In the genomic region with DNA sequence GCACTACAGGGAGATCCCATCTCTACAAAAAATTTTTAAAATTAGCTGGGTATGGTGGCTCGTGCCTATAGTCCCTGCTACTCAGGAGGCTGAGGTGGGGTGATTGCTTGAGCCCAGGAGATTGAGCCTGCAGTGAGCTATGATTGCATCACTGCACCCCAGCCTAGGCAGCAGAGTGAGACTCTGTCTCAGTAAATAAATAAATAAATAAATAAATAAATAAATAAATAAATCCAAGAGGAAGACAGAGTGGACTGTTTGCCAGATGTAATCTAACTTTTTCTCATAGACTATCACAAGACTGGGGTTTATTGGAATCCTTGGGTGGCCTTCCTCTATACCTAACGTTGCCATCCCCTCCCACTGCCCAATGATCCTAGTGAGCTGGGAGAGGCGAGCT, we compare ENCODE assay signal across 1 cellular context.
A peak's percentile ranks its signal among the peaks of the same experiment; 100 is the strongest.
TF ChIP-seq lines count a peak whose summit lies in the region.

No MANE protein-coding gene starts in this region.

TF ChIP-seq in HEK293, 187 proteins besides CTCF, POLR2A, EP300 and RAD21 (continued from another document and continues in another):
- TF ChIP-seq, protein P1, sequence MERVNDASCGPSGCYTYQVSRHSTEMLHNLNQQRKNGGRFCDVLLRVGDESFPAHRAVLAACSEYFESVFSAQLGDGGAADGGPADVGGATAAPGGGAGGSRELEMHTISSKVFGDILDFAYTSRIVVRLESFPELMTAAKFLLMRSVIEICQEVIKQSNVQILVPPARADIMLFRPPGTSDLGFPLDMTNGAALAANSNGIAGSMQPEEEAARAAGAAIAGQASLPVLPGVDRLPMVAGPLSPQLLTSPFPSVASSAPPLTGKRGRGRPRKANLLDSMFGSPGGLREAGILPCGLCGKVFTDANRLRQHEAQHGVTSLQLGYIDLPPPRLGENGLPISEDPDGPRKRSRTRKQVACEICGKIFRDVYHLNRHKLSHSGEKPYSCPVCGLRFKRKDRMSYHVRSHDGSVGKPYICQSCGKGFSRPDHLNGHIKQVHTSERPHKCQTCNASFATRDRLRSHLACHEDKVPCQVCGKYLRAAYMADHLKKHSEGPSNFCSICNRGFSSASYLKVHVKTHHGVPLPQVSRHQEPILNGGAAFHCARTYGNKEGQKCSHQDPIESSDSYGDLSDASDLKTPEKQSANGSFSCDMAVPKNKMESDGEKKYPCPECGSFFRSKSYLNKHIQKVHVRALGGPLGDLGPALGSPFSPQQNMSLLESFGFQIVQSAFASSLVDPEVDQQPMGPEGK (tag by site-specific recombination; IDR thresholded peaks at IDR 0.05): no peak
- no peak for TF ChIP-seq HOXA7 (CRISPR knock-in tag; IDR thresholded peaks at IDR 0.05; ENCODE audit: borderline replicate concordance)
- no peak for TF ChIP-seq ZNF777 (tag by site-specific recombination; IDR thresholded peaks at IDR 0.05; ENCODE audit: borderline replicate concordance)
- no peak for TF ChIP-seq ZNF350 (tag by site-specific recombination; IDR thresholded peaks at IDR 0.05)
- TF ChIP-seq SCRT2 (tag by site-specific recombination; IDR thresholded peaks at IDR 0.05): no peak
- TF ChIP-seq GLI2 (tag by site-specific recombination; IDR thresholded peaks at IDR 0.05; ENCODE audit: borderline replicate concordance, low read depth): no peak; the same call in 1 of the 2 replicates
- no peak for TF ChIP-seq KLF9 (tag by site-specific recombination; IDR thresholded peaks at IDR 0.05; ENCODE audit: low read depth)
- TF ChIP-seq ZNF223 (tag by site-specific recombination; IDR thresholded peaks at IDR 0.05): peak; percentile 82
- TF ChIP-seq, protein P2, sequence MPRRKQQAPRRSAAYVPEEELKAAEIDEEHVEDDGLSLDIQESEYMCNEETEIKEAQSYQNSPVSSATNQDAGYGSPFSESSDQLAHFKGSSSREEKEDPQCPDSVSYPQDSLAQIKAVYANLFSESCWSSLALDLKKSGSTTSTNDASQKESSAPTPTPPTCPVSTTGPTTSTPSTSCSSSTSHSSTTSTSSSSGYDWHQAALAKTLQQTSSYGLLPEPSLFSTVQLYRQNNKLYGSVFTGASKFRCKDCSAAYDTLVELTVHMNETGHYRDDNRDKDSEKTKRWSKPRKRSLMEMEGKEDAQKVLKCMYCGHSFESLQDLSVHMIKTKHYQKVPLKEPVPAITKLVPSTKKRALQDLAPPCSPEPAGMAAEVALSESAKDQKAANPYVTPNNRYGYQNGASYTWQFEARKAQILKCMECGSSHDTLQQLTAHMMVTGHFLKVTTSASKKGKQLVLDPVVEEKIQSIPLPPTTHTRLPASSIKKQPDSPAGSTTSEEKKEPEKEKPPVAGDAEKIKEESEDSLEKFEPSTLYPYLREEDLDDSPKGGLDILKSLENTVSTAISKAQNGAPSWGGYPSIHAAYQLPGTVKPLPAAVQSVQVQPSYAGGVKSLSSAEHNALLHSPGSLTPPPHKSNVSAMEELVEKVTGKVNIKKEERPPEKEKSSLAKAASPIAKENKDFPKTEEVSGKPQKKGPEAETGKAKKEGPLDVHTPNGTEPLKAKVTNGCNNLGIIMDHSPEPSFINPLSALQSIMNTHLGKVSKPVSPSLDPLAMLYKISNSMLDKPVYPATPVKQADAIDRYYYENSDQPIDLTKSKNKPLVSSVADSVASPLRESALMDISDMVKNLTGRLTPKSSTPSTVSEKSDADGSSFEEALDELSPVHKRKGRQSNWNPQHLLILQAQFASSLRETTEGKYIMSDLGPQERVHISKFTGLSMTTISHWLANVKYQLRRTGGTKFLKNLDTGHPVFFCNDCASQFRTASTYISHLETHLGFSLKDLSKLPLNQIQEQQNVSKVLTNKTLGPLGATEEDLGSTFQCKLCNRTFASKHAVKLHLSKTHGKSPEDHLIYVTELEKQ (tag by site-specific recombination; IDR thresholded peaks at IDR 0.05; ENCODE audit: borderline replicate concordance): no peak; the same call in 1 of the 2 replicates
- no peak for TF ChIP-seq TRIM28 (IDR thresholded peaks at IDR 0.05; ENCODE audit: borderline replicate concordance, low read length)
- TF ChIP-seq ZNF211 (tag by site-specific recombination; IDR thresholded peaks at IDR 0.05; ENCODE audit: low read depth): no peak
- TF ChIP-seq, protein P3, sequence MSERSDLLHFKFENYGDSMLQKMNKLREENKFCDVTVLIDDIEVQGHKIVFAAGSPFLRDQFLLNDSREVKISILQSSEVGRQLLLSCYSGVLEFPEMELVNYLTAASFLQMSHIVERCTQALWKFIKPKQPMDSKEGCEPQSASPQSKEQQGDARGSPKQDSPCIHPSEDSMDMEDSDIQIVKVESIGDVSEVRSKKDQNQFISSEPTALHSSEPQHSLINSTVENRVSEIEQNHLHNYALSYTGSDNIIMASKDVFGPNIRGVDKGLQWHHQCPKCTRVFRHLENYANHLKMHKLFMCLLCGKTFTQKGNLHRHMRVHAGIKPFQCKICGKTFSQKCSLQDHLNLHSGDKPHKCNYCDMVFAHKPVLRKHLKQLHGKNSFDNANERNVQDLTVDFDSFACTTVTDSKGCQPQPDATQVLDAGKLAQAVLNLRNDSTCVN (tag by site-specific recombination; optimal IDR thresholded peaks at IDR 0.05): no peak
- TF ChIP-seq ZBTB17 (tag by site-specific recombination; IDR thresholded peaks at IDR 0.05): no peak
- TF ChIP-seq ZFP37 (tag by site-specific recombination; IDR thresholded peaks at IDR 0.05): 0 out of 2 replicates have a peak, but pooled peaks have one; percentile 75
- TF ChIP-seq, protein P4, sequence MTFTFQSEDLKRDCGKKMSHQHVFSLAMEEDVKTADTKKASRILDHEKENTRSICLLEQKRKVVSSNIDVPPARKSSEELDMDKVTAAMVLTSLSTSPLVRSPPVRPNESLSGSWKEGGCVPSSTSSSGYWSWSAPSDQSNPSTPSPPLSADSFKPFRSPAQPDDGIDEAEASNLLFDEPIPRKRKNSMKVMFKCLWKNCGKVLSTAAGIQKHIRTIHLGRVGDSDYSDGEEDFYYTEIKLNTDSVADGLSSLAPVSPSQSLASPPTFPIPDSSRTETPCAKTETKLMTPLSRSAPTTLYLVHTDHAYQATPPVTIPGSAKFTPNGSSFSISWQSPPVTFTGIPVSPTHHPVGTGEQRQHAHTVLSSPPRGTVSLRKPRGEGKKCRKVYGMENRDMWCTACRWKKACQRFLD (tag by site-specific recombination; IDR thresholded peaks at IDR 0.05): 0 out of 2 replicates have a peak, but pooled peaks have one; percentile 53
- no peak for TF ChIP-seq ZNF274 (IDR thresholded peaks at IDR 0.05; ENCODE audit: low read length)
- no peak for TF ChIP-seq ZNF274 (tag by site-specific recombination; IDR thresholded peaks at IDR 0.05; ENCODE audit: borderline replicate concordance)
- TF ChIP-seq ZNF391 (tag by site-specific recombination; IDR thresholded peaks at IDR 0.05; ENCODE audit: borderline replicate concordance, low read depth): no peak
- TF ChIP-seq ZNF549 (tag by site-specific recombination; IDR thresholded peaks at IDR 0.05): no peak
- no peak for TF ChIP-seq BCL11B (tag by site-specific recombination; IDR thresholded peaks at IDR 0.05; ENCODE audit: low read depth)
- no peak for TF ChIP-seq ZEB2 (tag by site-specific recombination; IDR thresholded peaks at IDR 0.05)
- no peak for TF ChIP-seq ZNF561 (tag by site-specific recombination; IDR thresholded peaks at IDR 0.05; ENCODE audit: borderline replicate concordance)
- TF ChIP-seq ZNF132 (tag by site-specific recombination; IDR thresholded peaks at IDR 0.05; ENCODE audit: borderline replicate concordance): no peak
- TF ChIP-seq RBAK (tag by site-specific recombination; IDR thresholded peaks at IDR 0.05): peak; percentile 83; the same call in 1 of the 2 replicates
- no peak for TF ChIP-seq EGR2 (tag by site-specific recombination; IDR thresholded peaks at IDR 0.05; ENCODE audit: low read depth)
- TF ChIP-seq ZBTB21 (tag by site-specific recombination; IDR thresholded peaks at IDR 0.05): peak; percentile 72
- no peak for TF ChIP-seq HOXC10 (CRISPR knock-in tag; IDR thresholded peaks at IDR 0.05)
- no peak for TF ChIP-seq ZNF473 (tag by site-specific recombination; IDR thresholded peaks at IDR 0.05)
- TF ChIP-seq, protein P5, sequence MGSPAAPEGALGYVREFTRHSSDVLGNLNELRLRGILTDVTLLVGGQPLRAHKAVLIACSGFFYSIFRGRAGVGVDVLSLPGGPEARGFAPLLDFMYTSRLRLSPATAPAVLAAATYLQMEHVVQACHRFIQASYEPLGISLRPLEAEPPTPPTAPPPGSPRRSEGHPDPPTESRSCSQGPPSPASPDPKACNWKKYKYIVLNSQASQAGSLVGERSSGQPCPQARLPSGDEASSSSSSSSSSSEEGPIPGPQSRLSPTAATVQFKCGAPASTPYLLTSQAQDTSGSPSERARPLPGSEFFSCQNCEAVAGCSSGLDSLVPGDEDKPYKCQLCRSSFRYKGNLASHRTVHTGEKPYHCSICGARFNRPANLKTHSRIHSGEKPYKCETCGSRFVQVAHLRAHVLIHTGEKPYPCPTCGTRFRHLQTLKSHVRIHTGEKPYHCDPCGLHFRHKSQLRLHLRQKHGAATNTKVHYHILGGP (tag by site-specific recombination; IDR thresholded peaks at IDR 0.05): no peak
- 0 out of 2 replicates have a peak, but pooled peaks have one; percentile 27 for TF ChIP-seq ZNF341 (tag by site-specific recombination; IDR thresholded peaks at IDR 0.05; ENCODE audit: low read depth)
- TF ChIP-seq, protein P6, sequence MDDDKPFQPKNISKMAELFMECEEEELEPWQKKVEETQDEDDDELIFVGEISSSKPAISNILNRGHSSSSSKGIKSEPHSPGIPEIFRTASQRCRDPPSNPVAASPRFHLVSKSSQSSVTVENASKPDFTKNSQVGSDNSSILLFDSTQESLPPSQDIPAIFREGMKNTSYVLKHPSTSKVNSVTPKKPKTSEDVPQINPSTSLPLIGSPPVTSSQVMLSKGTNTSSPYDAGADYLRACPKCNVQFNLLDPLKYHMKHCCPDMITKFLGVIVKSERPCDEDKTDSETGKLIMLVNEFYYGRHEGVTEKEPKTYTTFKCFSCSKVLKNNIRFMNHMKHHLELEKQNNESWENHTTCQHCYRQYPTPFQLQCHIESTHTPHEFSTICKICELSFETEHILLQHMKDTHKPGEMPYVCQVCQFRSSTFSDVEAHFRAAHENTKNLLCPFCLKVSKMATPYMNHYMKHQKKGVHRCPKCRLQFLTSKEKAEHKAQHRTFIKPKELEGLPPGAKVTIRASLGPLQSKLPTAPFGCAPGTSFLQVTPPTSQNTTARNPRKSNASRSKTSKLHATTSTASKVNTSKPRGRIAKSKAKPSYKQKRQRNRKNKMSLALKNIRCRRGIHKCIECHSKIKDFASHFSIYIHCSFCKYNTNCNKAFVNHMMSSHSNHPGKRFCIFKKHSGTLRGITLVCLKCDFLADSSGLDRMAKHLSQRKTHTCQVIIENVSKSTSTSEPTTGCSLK (tag by site-specific recombination; IDR thresholded peaks at IDR 0.05): no peak
- peak; percentile 81; the same call in 1 of the 2 replicates for TF ChIP-seq ZNF19 (tag by site-specific recombination; IDR thresholded peaks at IDR 0.05; ENCODE audit: low read depth)
- TF ChIP-seq, protein P7, sequence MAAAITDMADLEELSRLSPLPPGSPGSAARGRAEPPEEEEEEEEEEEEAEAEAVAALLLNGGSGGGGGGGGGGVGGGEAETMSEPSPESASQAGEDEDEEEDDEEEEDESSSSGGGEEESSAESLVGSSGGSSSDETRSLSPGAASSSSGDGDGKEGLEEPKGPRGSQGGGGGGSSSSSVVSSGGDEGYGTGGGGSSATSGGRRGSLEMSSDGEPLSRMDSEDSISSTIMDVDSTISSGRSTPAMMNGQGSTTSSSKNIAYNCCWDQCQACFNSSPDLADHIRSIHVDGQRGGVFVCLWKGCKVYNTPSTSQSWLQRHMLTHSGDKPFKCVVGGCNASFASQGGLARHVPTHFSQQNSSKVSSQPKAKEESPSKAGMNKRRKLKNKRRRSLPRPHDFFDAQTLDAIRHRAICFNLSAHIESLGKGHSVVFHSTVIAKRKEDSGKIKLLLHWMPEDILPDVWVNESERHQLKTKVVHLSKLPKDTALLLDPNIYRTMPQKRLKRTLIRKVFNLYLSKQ (tag by site-specific recombination; IDR thresholded peaks at IDR 0.05; ENCODE audit: borderline replicate concordance): 0 out of 2 replicates have a peak, but pooled peaks have one; percentile 70
- no peak for TF ChIP-seq ZNF701 (tag by site-specific recombination; IDR thresholded peaks at IDR 0.05)
- TF ChIP-seq, protein P8, sequence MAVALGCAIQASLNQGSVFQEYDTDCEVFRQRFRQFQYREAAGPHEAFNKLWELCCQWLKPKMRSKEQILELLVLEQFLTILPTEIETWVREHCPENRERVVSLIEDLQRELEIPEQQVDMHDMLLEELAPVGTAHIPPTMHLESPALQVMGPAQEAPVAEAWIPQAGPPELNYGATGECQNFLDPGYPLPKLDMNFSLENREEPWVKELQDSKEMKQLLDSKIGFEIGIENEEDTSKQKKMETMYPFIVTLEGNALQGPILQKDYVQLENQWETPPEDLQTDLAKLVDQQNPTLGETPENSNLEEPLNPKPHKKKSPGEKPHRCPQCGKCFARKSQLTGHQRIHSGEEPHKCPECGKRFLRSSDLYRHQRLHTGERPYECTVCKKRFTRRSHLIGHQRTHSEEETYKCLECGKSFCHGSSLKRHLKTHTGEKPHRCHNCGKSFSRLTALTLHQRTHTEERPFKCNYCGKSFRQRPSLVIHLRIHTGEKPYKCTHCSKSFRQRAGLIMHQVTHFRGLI (tag by site-specific recombination; IDR thresholded peaks at IDR 0.05): no peak
- TF ChIP-seq ZNF843 (tag by site-specific recombination; IDR thresholded peaks at IDR 0.05): no peak
- peak; percentile 87 for TF ChIP-seq ZNF138 (tag by site-specific recombination; IDR thresholded peaks at IDR 0.05; ENCODE audit: borderline replicate concordance)
- peak; percentile 71 for TF ChIP-seq ZXDB (tag by site-specific recombination; IDR thresholded peaks at IDR 0.05)
- TF ChIP-seq ZNF677 (tag by site-specific recombination; IDR thresholded peaks at IDR 0.05): no peak
- TF ChIP-seq PRDM1 (tag by site-specific recombination; IDR thresholded peaks at IDR 0.05): no peak
- TF ChIP-seq ZBTB7A (tag by site-specific recombination; IDR thresholded peaks at IDR 0.05; ENCODE audit: low read depth): no peak
- TF ChIP-seq ZNF629 (tag by site-specific recombination; IDR thresholded peaks at IDR 0.05): peak; percentile 71
- TF ChIP-seq ZNF600 (tag by site-specific recombination; IDR thresholded peaks at IDR 0.05): no peak
- TF ChIP-seq ZNF555 (tag by site-specific recombination; conservative IDR thresholded peaks at IDR 0.05): peak; percentile 88
- TF ChIP-seq SCRT1 (tag by site-specific recombination; IDR thresholded peaks at IDR 0.05; ENCODE audit: borderline replicate concordance): no peak
- no peak for TF ChIP-seq ZNF174 (tag by site-specific recombination; IDR thresholded peaks at IDR 0.05)
- no peak for TF ChIP-seq ZSCAN23 (tag by site-specific recombination; IDR thresholded peaks at IDR 0.05)
- no peak for TF ChIP-seq ZNF621 (tag by site-specific recombination; IDR thresholded peaks at IDR 0.05)
- no peak; the same call in 1 of the 2 replicates for TF ChIP-seq SP3 (tag by site-specific recombination; IDR thresholded peaks at IDR 0.05)
- no peak for TF ChIP-seq ZNF24 (tag by site-specific recombination; IDR thresholded peaks at IDR 0.05)
- TF ChIP-seq, protein P9, sequence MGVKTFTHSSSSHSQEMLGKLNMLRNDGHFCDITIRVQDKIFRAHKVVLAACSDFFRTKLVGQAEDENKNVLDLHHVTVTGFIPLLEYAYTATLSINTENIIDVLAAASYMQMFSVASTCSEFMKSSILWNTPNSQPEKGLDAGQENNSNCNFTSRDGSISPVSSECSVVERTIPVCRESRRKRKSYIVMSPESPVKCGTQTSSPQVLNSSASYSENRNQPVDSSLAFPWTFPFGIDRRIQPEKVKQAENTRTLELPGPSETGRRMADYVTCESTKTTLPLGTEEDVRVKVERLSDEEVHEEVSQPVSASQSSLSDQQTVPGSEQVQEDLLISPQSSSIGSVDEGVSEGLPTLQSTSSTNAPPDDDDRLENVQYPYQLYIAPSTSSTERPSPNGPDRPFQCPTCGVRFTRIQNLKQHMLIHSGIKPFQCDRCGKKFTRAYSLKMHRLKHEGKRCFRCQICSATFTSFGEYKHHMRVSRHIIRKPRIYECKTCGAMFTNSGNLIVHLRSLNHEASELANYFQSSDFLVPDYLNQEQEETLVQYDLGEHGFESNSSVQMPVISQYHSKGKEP (tag by site-specific recombination; IDR thresholded peaks at IDR 0.05): no peak
